ENCODE assay signal across 8 cellular contexts in genomic region chr22:17087176-17088131, GRCh38. TPM values are rescaled to one million over a fixed set of nuclear protein-coding genes. Genes with fewer than 3 reads are reported as not detected.
DNase-seq lines count a peak whose midpoint lies in the region; ATAC-seq and TF ChIP-seq lines count a peak whose summit lies in the region.

No MANE protein-coding gene starts in this region.

- no peak overlapping the region for H4K8ac ChIP-seq in neuronal stem cell (ENCODE audit: low read depth, low read length)

- no peaks in the 10 kb centered on the region for H3K4me1 ChIP-seq in neuronal stem cell (ENCODE audit: control insufficient read depth in 2 of 2, insufficient read depth in 1 of 2, low read depth in 1 of 2, low read length in 2 of 2)

- H3K27ac ChIP-seq in SU-DHL-6 (ENCODE audit: low read depth, low read length) (peak overlapping the region; percentile 37), coronary artery (no peak overlapping the region), neuronal stem cell (replicated peaks; ENCODE audit: low read length) (no peak overlapping the region)

- no peaks in the 10 kb centered on the region for H4K20me1 ChIP-seq in SU-DHL-6 (ENCODE audit: low read depth, low read length)

- no peak overlapping the region for H2AFZ ChIP-seq in SU-DHL-6 (ENCODE audit: low read depth, low read length, severe bottlenecking)
- H2AFZ ChIP-seq in neuronal stem cell (ENCODE audit: low read length) = no peak overlapping the region

- H3K23ac ChIP-seq in neuronal stem cell (ENCODE audit: low read depth, low read length, poor library complexity) = no peak overlapping the region

- no peak overlapping the region for H2AK5ac ChIP-seq in neuronal stem cell (ENCODE audit: low read depth, low read length)

- H3K79me1 ChIP-seq in neuronal stem cell (ENCODE audit: low read depth, low read length) = no peaks in the 10 kb centered on the region

- no peak overlapping the region for H2BK5ac ChIP-seq in neuronal stem cell (ENCODE audit: low read length)

- peak overlapping the region; percentile 40 for H3K4me2 ChIP-seq in SU-DHL-6 (ENCODE audit: low read depth, low read length, poor library complexity, severe bottlenecking)
- H3K4me2 ChIP-seq in neuronal stem cell (ENCODE audit: insufficient read depth, low read length, poor library complexity, severe bottlenecking) = no peak overlapping the region

- DNase-seq in GF-D8 (lab: John Stamatoyannopoulos, UW) (peak; percentile 96), coronary artery (ENCODE audit: low spot score) (peak; percentile 58), neuronal stem cell (ENCODE audit: low spot score) (no peak), NCI-H2227 (lab: John Stamatoyannopoulos, UW; ENCODE audit: unreplicated experiment) (no peak), globus pallidus (ENCODE audit: low spot score) (no peak)
- peak; percentile 67 for DNase-seq in stimulated activated naive CD8-positive, alpha-beta T cell treated with anti-CD3 and anti-CD28 coated beads, Interleukin-15, Interleukin-2, amounts not matched to agents 100 U/mL and 50 U/mL, for 24 hours

- H3K79me2 ChIP-seq in SU-DHL-6 (ENCODE audit: insufficient read depth, low read length) = no peaks in the 10 kb centered on the region

- no peak overlapping the region for H4K91ac ChIP-seq in neuronal stem cell (ENCODE audit: low read depth, low read length, poor library complexity)

- no CpG with 5 or more reads among the region's 15 CpGs for WGBS in neuronal stem cell (ENCODE audit: extremely low coverage in 2 of 2, insufficient read length in 2 of 2, insufficient replicate concordance in 1 of 2), 2 donors

- H3K4me3 ChIP-seq in SU-DHL-6 (ENCODE audit: insufficient read depth, low read length, poor library complexity, severe bottlenecking) (no peak overlapping the region), coronary artery (peak overlapping the region; percentile 17), neuronal stem cell (ENCODE audit: low read length in 2 of 2) (no peak overlapping the region)

- H3K9me2 ChIP-seq in SU-DHL-6 (replicated peaks; ENCODE audit: insufficient read depth, low read length) = no peaks in the 10 kb centered on the region

- no peak overlapping the region for H2BK120ac ChIP-seq in neuronal stem cell (ENCODE audit: low read depth, low read length)

- H3K14ac ChIP-seq in neuronal stem cell (ENCODE audit: low read length) = no peak overlapping the region

- ATAC-seq in HG02678 (IDR thresholded peaks at IDR 0.05; ENCODE audit: unreplicated experiment) = peak; percentile 45
- ATAC-seq in stimulated activated naive CD8-positive, alpha-beta T cell treated with anti-CD3 and anti-CD28 coated beads, Interleukin-15, Interleukin-2, amounts not matched to agents 100 U/mL and 50 U/mL, for 24 hours = peak; percentile 51

- 0 out of 2 replicates have a peak, but pooled peaks cover 3% of the 10 kb centered on the region for H3F3A ChIP-seq in SU-DHL-6 (ENCODE audit: insufficient read depth)

- H3K4ac ChIP-seq in neuronal stem cell (ENCODE audit: low read length) = no peak overlapping the region

- H3K27me3 ChIP-seq in SU-DHL-6 (ENCODE audit: low read length) (no peaks in the 10 kb centered on the region), neuronal stem cell (ENCODE audit: control insufficient read depth in 3 of 3, insufficient read depth in 3 of 3, low read depth in 1 of 3, low read length in 3 of 3) (peaks cover 0 to 31% (median 9%) of the 10 kb centered on the region in 3 experiments)

- H3K36me3 ChIP-seq in SU-DHL-6 (ENCODE audit: low read length) (no peaks in the 10 kb centered on the region), neuronal stem cell (replicated peaks in 1 of 2; ENCODE audit: control insufficient read depth in 2 of 2, insufficient read depth in 2 of 2, low read length in 2 of 2) (peaks cover 0 to 2% of the 10 kb centered on the region in 2 donors)

- no peak overlapping the region for H2BK12ac ChIP-seq in neuronal stem cell (ENCODE audit: low read length)

- TF ChIP-seq CTCF in SU-DHL-6 (IDR thresholded peaks at IDR 0.05; ENCODE audit: insufficient read depth, low read length, poor library complexity, severe bottlenecking) (no peak), coronary artery (IDR thresholded peaks at IDR 0.05) (no peak)

- no peak overlapping the region for H2BK15ac ChIP-seq in neuronal stem cell (ENCODE audit: low read length)

- no peak overlapping the region for H3K9ac ChIP-seq in SU-DHL-6 (ENCODE audit: low read length)
- no peak overlapping the region for H3K9ac ChIP-seq in neuronal stem cell (ENCODE audit: low read depth, low read length, poor library complexity)

- no peaks in the 10 kb centered on the region for H3K9me3 ChIP-seq in SU-DHL-6 (ENCODE audit: insufficient read depth, low read length)
- no peaks in the 10 kb centered on the region for H3K9me3 ChIP-seq in neuronal stem cell (replicated peaks in 1 of 2; ENCODE audit: control insufficient read depth in 2 of 2, insufficient read depth in 1 of 2, low read depth in 1 of 2, low read length in 2 of 2)

- no peak overlapping the region for H3K18ac ChIP-seq in neuronal stem cell (ENCODE audit: low read length)

RNA-seq across cellular contexts. Expression of gene IL17RA, which starts 2.7 kb away (rescaled TPM):
- polyA plus RNA-seq in neuronal stem cell (2013, experiment 1 of 2) = 2.8 TPM
- polyA plus RNA-seq in neuronal stem cell (2013, experiment 2 of 2) = 2.5 TPM

RNA-seq across cellular contexts. Expression of gene TMEM121B, which starts 33.7 kb away (rescaled TPM):
- 2.6 TPM for polyA plus RNA-seq in neuronal stem cell (2013, experiment 1 of 2)
- 2.7 TPM for polyA plus RNA-seq in neuronal stem cell (2013, experiment 2 of 2)

Comparison
In these comparisons a context has a peak if more than half of its experiments do, and no peak if none do; other contexts are left out.
1. DNase-seq: peak in GF-D8 (single experiment), coronary artery (single experiment) and stimulated activated naive CD8-positive, alpha-beta T cell treated with anti-CD3 and anti-CD28 coated beads, Interleukin-15, Interleukin-2, amounts not matched to agents 100 U/mL and 50 U/mL, for 24 hours (single experiment); none in neuronal stem cell (single experiment), NCI-H2227 (single experiment) and globus pallidus (single experiment).